In the genomic region with DNA sequence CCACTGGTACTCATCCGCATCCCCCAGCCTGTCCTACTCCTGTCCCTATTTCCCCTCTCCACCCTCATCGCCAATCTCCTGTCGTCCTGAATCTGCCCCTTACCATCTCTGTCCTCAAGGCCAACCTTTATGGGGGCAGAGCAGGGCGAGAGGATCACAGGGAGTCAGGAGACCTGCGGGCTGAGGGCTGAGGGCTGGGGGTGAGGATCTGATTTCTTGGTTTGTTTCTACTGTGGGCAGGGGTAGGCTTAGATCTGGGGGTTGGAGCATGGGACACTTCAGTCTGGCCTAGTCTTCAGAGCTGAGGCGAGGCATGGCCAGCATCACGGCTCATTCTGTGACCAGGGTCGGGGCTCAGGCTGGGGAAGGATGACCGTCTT, we compare ENCODE assay signal across 1 cellular context.
TF ChIP-seq lines count a peak whose summit lies in the region.

No MANE protein-coding gene starts in this region.

TF ChIP-seq in endothelial cell of umbilical vein, 7 proteins besides CTCF, POLR2A, EP300 and RAD21:
- TF ChIP-seq GATA2 (IDR thresholded peaks at IDR 0.05; ENCODE audit: insufficient read depth, insufficient read length, low read depth, low read length) (no peak), POLR2AphosphoS5 (IDR thresholded peaks at IDR 0.05; ENCODE audit: insufficient read depth, low read depth, low read length) (no peak), FOS (IDR thresholded peaks at IDR 0.05; ENCODE audit: borderline replicate concordance, insufficient read depth, low read length) (no peak), EZH2 (IDR thresholded peaks at IDR 0.05; ENCODE audit: borderline replicate concordance, low read depth, low read length, severe bottlenecking) (no peak)
- TF ChIP-seq, protein P1, sequence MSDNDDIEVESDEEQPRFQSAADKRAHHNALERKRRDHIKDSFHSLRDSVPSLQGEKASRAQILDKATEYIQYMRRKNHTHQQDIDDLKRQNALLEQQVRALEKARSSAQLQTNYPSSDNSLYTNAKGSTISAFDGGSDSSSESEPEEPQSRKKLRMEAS (IDR thresholded peaks at IDR 0.05; ENCODE audit: insufficient read depth, insufficient read length) = no peak
TF ChIP-seq in endothelial cell of umbilical vein: peak in this region for 0.
